8 cellular contexts compared by ENCODE assay signal in genomic region chr1:143778180-143778579, GRCh38.
DNase-seq lines count a peak whose midpoint lies in the region; ATAC-seq, FAIRE-seq and TF ChIP-seq lines count a peak whose summit lies in the region.
"Not testable (repeated sequence)": the region's sequence is repeated elsewhere in the genome, so short reads cannot be mapped to it uniquely, and the experiment has no call there.

No MANE protein-coding gene starts in this region.

- intact Hi-C loops in right lobe of liver (cut with DNase I): not testable (repeated sequence)

- H3K9me3 Mint-ChIP-seq in activated CD8-positive, alpha-beta T cell treated with anti-CD3 and anti-CD28 coated beads, Interleukin-2, amount 10 ng/mL, durations not matched to agents 7 days and 5 days (ENCODE audit: insufficient read depth); effector memory CD8-positive, alpha-beta T cell; natural killer cell treated with Interleukin-12 subunit alpha and Interleukin-12 subunit beta and Interleukin-15 and Interleukin-18, amount 100 ng/mL, for 72 hours: not testable (repeated sequence)

- POLR2A ChIA-PET in A549 (lab: Yijun Ruan, JAX); HEK293 (lab: Yijun Ruan, JAX); activated CD8-positive, alpha-beta T cell treated with anti-CD3 and anti-CD28 coated beads, Interleukin-2, amount 10 ng/mL, durations not matched to agents 7 days and 5 days (lab: Charles Lee): not testable (repeated sequence)

- not testable (repeated sequence) for TF ChIP-seq POLR2A in A549 (IDR thresholded peaks at IDR 0.05; ENCODE audit: low read length); right lobe of liver (IDR thresholded peaks at IDR 0.05)

- TF ChIP-seq RAD21 in A549 (conservative IDR thresholded peaks at IDR 0.05 in 1 of 2, IDR thresholded peaks at IDR 0.05 in 1 of 2): not testable (repeated sequence)

- ATAC-seq in A549: peak; percentile 94 to 98
- ATAC-seq in SK-N-SH treated with all-trans-retinoic acid at 6 μM for 48 hours: peak; percentile 92
- peak; percentile 78 for ATAC-seq in activated CD8-positive, alpha-beta T cell treated with anti-CD3 and anti-CD28 coated beads, Interleukin-2, amount 10 ng/mL, durations not matched to agents 7 days and 5 days
- ATAC-seq in effector memory CD8-positive, alpha-beta T cell (replicated peaks): peak; percentile 89
- ATAC-seq in right lobe of liver: peak; percentile 92 to 98 (median 97)
- peak; percentile 60 to 67 for ATAC-seq in natural killer cell treated with Interleukin-12 subunit alpha and Interleukin-12 subunit beta and Interleukin-15 and Interleukin-18, amount 100 ng/mL, for 72 hours

- H3K4me1 Mint-ChIP-seq in activated CD8-positive, alpha-beta T cell treated with anti-CD3 and anti-CD28 coated beads, Interleukin-2, amount 10 ng/mL, durations not matched to agents 7 days and 5 days (ENCODE audit: low read depth); effector memory CD8-positive, alpha-beta T cell (ENCODE audit: low read depth in 2 of 2); natural killer cell treated with Interleukin-12 subunit alpha and Interleukin-12 subunit beta and Interleukin-15 and Interleukin-18, amount 100 ng/mL, for 72 hours (ENCODE audit: low read depth in 2 of 2): not testable (repeated sequence)

- not testable (repeated sequence) for FAIRE-seq in A549 (lab: Jason Lieb, UNC)
- peak; percentile 70 for FAIRE-seq in GM18507 (lab: Jason Lieb, UNC)

- not testable (repeated sequence) for H3K27me3 Mint-ChIP-seq in activated CD8-positive, alpha-beta T cell treated with anti-CD3 and anti-CD28 coated beads, Interleukin-2, amount 10 ng/mL, durations not matched to agents 7 days and 5 days (ENCODE audit: low read depth); effector memory CD8-positive, alpha-beta T cell; natural killer cell treated with Interleukin-12 subunit alpha and Interleukin-12 subunit beta and Interleukin-15 and Interleukin-18, amount 100 ng/mL, for 72 hours

- not testable (repeated sequence) for H3K27me3 ChIP-seq in right lobe of liver

- CTCF ChIA-PET in A549 (lab: Yijun Ruan, JAX); HEK293 (lab: Yijun Ruan, JAX); activated CD8-positive, alpha-beta T cell treated with anti-CD3 and anti-CD28 coated beads, Interleukin-2, amount 10 ng/mL, durations not matched to agents 7 days and 5 days (lab: Charles Lee): not testable (repeated sequence)

- not testable (repeated sequence) for H3K4me3 ChIP-seq in A549; HEK293 (ENCODE audit: low read depth, low read length); right lobe of liver

- TF ChIP-seq CTCF in A549 (IDR thresholded peaks at IDR 0.05); HEK293 (tag by site-specific recombination; IDR thresholded peaks at IDR 0.05): not testable (repeated sequence)
- TF ChIP-seq CTCF in right lobe of liver (IDR thresholded peaks at IDR 0.05): peak in 2 of 4 donors; percentile 13 to 62

- not testable (repeated sequence) for H3K4me3 Mint-ChIP-seq in activated CD8-positive, alpha-beta T cell treated with anti-CD3 and anti-CD28 coated beads, Interleukin-2, amount 10 ng/mL, durations not matched to agents 7 days and 5 days; effector memory CD8-positive, alpha-beta T cell; natural killer cell treated with Interleukin-12 subunit alpha and Interleukin-12 subunit beta and Interleukin-15 and Interleukin-18, amount 100 ng/mL, for 72 hours

- H3K4me2 ChIP-seq in A549: not testable (repeated sequence)

- not testable (repeated sequence) for H3K36me3 Mint-ChIP-seq in activated CD8-positive, alpha-beta T cell treated with anti-CD3 and anti-CD28 coated beads, Interleukin-2, amount 10 ng/mL, durations not matched to agents 7 days and 5 days (ENCODE audit: low read depth); effector memory CD8-positive, alpha-beta T cell (ENCODE audit: insufficient read depth); natural killer cell treated with Interleukin-12 subunit alpha and Interleukin-12 subunit beta and Interleukin-15 and Interleukin-18, amount 100 ng/mL, for 72 hours

- H3K36me3 ChIP-seq in HEK293 (ENCODE audit: control insufficient read depth in 2 of 2, insufficient read depth in 1 of 2, low read length in 2 of 2); right lobe of liver: not testable (repeated sequence)

- DNase-seq in A549 (ENCODE audit: low read depth in 1 of 2, low spot score in 1 of 2); GM18507 (ENCODE audit: extremely low spot score, insufficient read length, low read depth); activated CD8-positive, alpha-beta T cell treated with anti-CD3 and anti-CD28 coated beads, Interleukin-2, amount 10 ng/mL, durations not matched to agents 7 days and 5 days; effector memory CD8-positive, alpha-beta T cell; right lobe of liver; natural killer cell treated with Interleukin-12 subunit alpha and Interleukin-12 subunit beta and Interleukin-15 and Interleukin-18, amount 100 ng/mL, for 72 hours (ENCODE audit: low spot score): not testable (repeated sequence)

- TF ChIP-seq EP300 in A549 (IDR thresholded peaks at IDR 0.05): not testable (repeated sequence)

- not testable (repeated sequence) for H3K27ac Mint-ChIP-seq in activated CD8-positive, alpha-beta T cell treated with anti-CD3 and anti-CD28 coated beads, Interleukin-2, amount 10 ng/mL, durations not matched to agents 7 days and 5 days; effector memory CD8-positive, alpha-beta T cell; natural killer cell treated with Interleukin-12 subunit alpha and Interleukin-12 subunit beta and Interleukin-15 and Interleukin-18, amount 100 ng/mL, for 72 hours

- not testable (repeated sequence) for H3K4me1 ChIP-seq in A549; HEK293 (ENCODE audit: control insufficient read depth, insufficient read depth, low read length); right lobe of liver

- not testable (repeated sequence) for H3K9me3 ChIP-seq in A549; HEK293 (ENCODE audit: control insufficient read depth, insufficient read depth, low read depth, low read length); right lobe of liver

- not testable (repeated sequence) for H3K27ac ChIP-seq in A549; HEK293 (ENCODE audit: extremely low read depth, low read depth, low read length); right lobe of liver

- no CpG with 5 or more reads among the region's 1 CpG for WGBS in A549 (ENCODE audit: missing lambda C conversion rate)
- whole genome bisulfite sequencing in right lobe of liver (ENCODE audit: insufficient coverage, low coverage, low lambda C conversion rate, missing lambda C conversion rate): no CpG with 5 or more reads among the region's 1 CpG

TF ChIP-seq in HEK293, 187 proteins besides CTCF, POLR2A, EP300 and RAD21:
- peak; percentile 34; the same call in 1 of the 2 replicates for TF ChIP-seq ZNF654 (tag by site-specific recombination; IDR thresholded peaks at IDR 0.05; ENCODE audit: low read depth)
